ENCODE assay signal across 19 cellular contexts in genomic region chr2:42116195-42117181, GRCh38. TPM values are rescaled to one million over a fixed set of nuclear protein-coding genes. Genes with fewer than 3 reads are reported as not detected.
DNase-seq lines count a peak whose midpoint lies in the region; ATAC-seq, FAIRE-seq and TF ChIP-seq lines count a peak whose summit lies in the region.
"Had no signal": no experiment of that assay in that cellular context is flagged by ENCODE, and none has a peak within 500 bp of the region (broad histone marks: within the 10 kb centered on the region; RNA-seq: fewer than 3 reads in every experiment).

No MANE protein-coding gene starts in this region.

- intact Hi-C loops in heart left ventricle (cut with DNase I): loop anchor here in 1 of 10 donors (5.0 kb wide), 1 partner anchor 81 kb away; no protein-coding TSS in a partner anchor

- no peaks in the 10 kb centered on the region for H3K9me2 ChIP-seq in GM23248 (ENCODE audit: insufficient read depth)

- no peaks in the 10 kb centered on the region for H3K9me3 Mint-ChIP-seq in astrocyte (ENCODE audit: unreplicated experiment)
- H3K9me3 Mint-ChIP-seq in stimulated activated memory B cell treated with anti-CD40 and anti-IgM and Interleukin-4, amounts not matched to agents 10 μg/mL and 1 μg/mL and 100 μg/mL, for 72 hours: peaks cover under 1% of the 10 kb centered on the region
- H3K9me3 Mint-ChIP-seq in activated CD4-positive, alpha-beta memory T cell treated with anti-CD3 and anti-CD28 coated beads, Interleukin-2, amount 10 ng/mL, durations not matched to agents 7 days and 5 days: peaks cover under 1% of the 10 kb centered on the region
- H3K9me3 Mint-ChIP-seq: activated naive CD4-positive, alpha-beta T cell treated with anti-CD3 and anti-CD28 coated beads, Interleukin-2, amount 50 U/mL, for 24 hours had no signal

- H3K27ac ChIP-seq in GM23248: peak overlapping the region; percentile 1; the same call in 1 of the 2 replicates
- no peak overlapping the region for H3K27ac ChIP-seq in astrocyte (ENCODE audit: low read depth, low read length)
- peak overlapping the region in 1 of 12 donors; percentile 4 for H3K27ac ChIP-seq in heart left ventricle
- H3K27ac ChIP-seq: HL-60, VCaP had no signal

- peak overlapping the region; percentile 33 for H3K4me2 ChIP-seq in GM23248 (ENCODE audit: unreplicated experiment)
- H3K4me2 ChIP-seq in astrocyte (ENCODE audit: low read length): peak overlapping the region; percentile 47

- CTCF ChIA-PET in activated CD4-positive, alpha-beta memory T cell treated with anti-CD3 and anti-CD28 coated beads, Interleukin-2, amount 10 ng/mL, durations not matched to agents 7 days and 5 days (lab: Charles Lee): interaction anchor here (0.7 to 1.2 kb wide), 2 partner anchors 10 to 11 kb away, joined by 3 to 4 read pairs; no protein-coding TSS in a partner anchor

- H3K4me1 Mint-ChIP-seq in astrocyte (ENCODE audit: low read depth, unreplicated experiment): peaks cover 31% of the 10 kb centered on the region
- peaks cover 54% of the 10 kb centered on the region for H3K4me1 Mint-ChIP-seq in stimulated activated memory B cell treated with anti-CD40 and anti-IgM and Interleukin-4, amounts not matched to agents 10 μg/mL and 1 μg/mL and 100 μg/mL, for 72 hours
- peaks cover 34% of the 10 kb centered on the region for H3K4me1 Mint-ChIP-seq in activated CD4-positive, alpha-beta memory T cell treated with anti-CD3 and anti-CD28 coated beads, Interleukin-2, amount 10 ng/mL, durations not matched to agents 7 days and 5 days

- TF ChIP-seq POLR2A in heart left ventricle (IDR thresholded peaks at IDR 0.05): no peak

- no peaks in the 10 kb centered on the region for H3K79me2 ChIP-seq in GM23248 (ENCODE audit: insufficient read depth)
- H3K79me2 ChIP-seq in astrocyte (ENCODE audit: insufficient read depth, low read length): no peaks in the 10 kb centered on the region

- H3K9me3 ChIP-seq in GM23248 (ENCODE audit: low read depth) (no peaks in the 10 kb centered on the region), astrocyte (ENCODE audit: insufficient read depth, low read depth, low read length) (no peaks in the 10 kb centered on the region), heart left ventricle (peaks cover 0 to 5% (median 0%) of the 10 kb centered on the region in 12 donors)

- H3K9ac ChIP-seq in GM23248 (no peak overlapping the region), astrocyte (ENCODE audit: low read length) (no peak overlapping the region)

- H3K4me3 Mint-ChIP-seq in astrocyte (ENCODE audit: unreplicated experiment): no peak overlapping the region
- H3K4me3 Mint-ChIP-seq in stimulated activated memory B cell treated with anti-CD40 and anti-IgM and Interleukin-4, amounts not matched to agents 10 μg/mL and 1 μg/mL and 100 μg/mL, for 72 hours: no peak overlapping the region
- H3K4me3 Mint-ChIP-seq in activated CD4-positive, alpha-beta memory T cell treated with anti-CD3 and anti-CD28 coated beads, Interleukin-2, amount 10 ng/mL, durations not matched to agents 7 days and 5 days: no peak overlapping the region
- H3K4me3 Mint-ChIP-seq: activated naive CD4-positive, alpha-beta T cell treated with anti-CD3 and anti-CD28 coated beads, Interleukin-2, amount 50 U/mL, for 24 hours; immature natural killer cell had no signal

- peak overlapping the region; percentile 60 for H3K27ac Mint-ChIP-seq in astrocyte (ENCODE audit: unreplicated experiment)
- peak overlapping the region; percentile 15 for H3K27ac Mint-ChIP-seq in stimulated activated memory B cell treated with anti-CD40 and anti-IgM and Interleukin-4, amounts not matched to agents 10 μg/mL and 1 μg/mL and 100 μg/mL, for 72 hours
- H3K27ac Mint-ChIP-seq in activated CD4-positive, alpha-beta memory T cell treated with anti-CD3 and anti-CD28 coated beads, Interleukin-2, amount 10 ng/mL, durations not matched to agents 7 days and 5 days: no peak overlapping the region
- H3K27ac Mint-ChIP-seq: activated naive CD4-positive, alpha-beta T cell treated with anti-CD3 and anti-CD28 coated beads, Interleukin-2, amount 50 U/mL, for 24 hours had no signal

- TF ChIP-seq CTCF in astrocyte (IDR thresholded peaks at IDR 0.05; ENCODE audit: insufficient read depth, low read depth, low read length) (no peak), heart left ventricle (IDR thresholded peaks at IDR 0.05) (no peak)

- POLR2A ChIA-PET in activated CD4-positive, alpha-beta memory T cell treated with anti-CD3 and anti-CD28 coated beads, Interleukin-2, amount 10 ng/mL, durations not matched to agents 7 days and 5 days (lab: Charles Lee): interaction anchor here (1.2 to 6.8 kb wide), 5 partner anchors 10 to 55 kb away, joined by 4 to 63 read pairs (median 12); no protein-coding TSS in a partner anchor

- peaks cover 1% of the 10 kb centered on the region for H3K27me3 Mint-ChIP-seq in astrocyte (ENCODE audit: low read depth, unreplicated experiment)
- no peaks in the 10 kb centered on the region for H3K27me3 Mint-ChIP-seq in stimulated activated memory B cell treated with anti-CD40 and anti-IgM and Interleukin-4, amounts not matched to agents 10 μg/mL and 1 μg/mL and 100 μg/mL, for 72 hours
- H3K27me3 Mint-ChIP-seq in activated CD4-positive, alpha-beta memory T cell treated with anti-CD3 and anti-CD28 coated beads, Interleukin-2, amount 10 ng/mL, durations not matched to agents 7 days and 5 days: no peaks in the 10 kb centered on the region
- H3K27me3 Mint-ChIP-seq: activated naive CD4-positive, alpha-beta T cell treated with anti-CD3 and anti-CD28 coated beads, Interleukin-2, amount 50 U/mL, for 24 hours; CD8-positive, alpha-beta memory T cell had no signal

- H2AFZ ChIP-seq in GM23248 (no peak overlapping the region), astrocyte (ENCODE audit: low read depth, low read length) (no peak overlapping the region)

- FAIRE-seq in astrocyte (lab: Jason Lieb, UNC): peak; percentile 99
- FAIRE-seq: colon, GM18507, H1 had no signal

- H3K36me3 Mint-ChIP-seq in astrocyte (ENCODE audit: low read depth, unreplicated experiment): no peaks in the 10 kb centered on the region
- peaks cover 2% of the 10 kb centered on the region for H3K36me3 Mint-ChIP-seq in stimulated activated memory B cell treated with anti-CD40 and anti-IgM and Interleukin-4, amounts not matched to agents 10 μg/mL and 1 μg/mL and 100 μg/mL, for 72 hours
- H3K36me3 Mint-ChIP-seq in activated CD4-positive, alpha-beta memory T cell treated with anti-CD3 and anti-CD28 coated beads, Interleukin-2, amount 10 ng/mL, durations not matched to agents 7 days and 5 days (ENCODE audit: low read depth): peaks cover 4% of the 10 kb centered on the region
- H3K36me3 Mint-ChIP-seq: activated naive CD4-positive, alpha-beta T cell treated with anti-CD3 and anti-CD28 coated beads, Interleukin-2, amount 50 U/mL, for 24 hours had no signal

- H3K4me3 ChIP-seq in GM23248 (no peak overlapping the region), astrocyte (ENCODE audit: insufficient read depth, low read depth, low read length) (no peak overlapping the region), heart left ventricle (no peak overlapping the region)

- H3K36me3 ChIP-seq in GM23248 (ENCODE audit: low read depth) (no peaks in the 10 kb centered on the region), astrocyte (ENCODE audit: insufficient read depth, low read length) (no peaks in the 10 kb centered on the region), heart left ventricle (no peaks in the 10 kb centered on the region)

- H3K27me3 ChIP-seq in GM23248 (replicated peaks; ENCODE audit: insufficient read depth) (no peaks in the 10 kb centered on the region), astrocyte (ENCODE audit: insufficient read depth, low read length) (no peaks in the 10 kb centered on the region), heart left ventricle (no peaks in the 10 kb centered on the region)

- H3F3A ChIP-seq in GM23248 (ENCODE audit: insufficient read depth): peaks cover 27% of the 10 kb centered on the region

- H4K20me1 ChIP-seq in GM23248 (ENCODE audit: insufficient read depth): no peaks in the 10 kb centered on the region
- no peaks in the 10 kb centered on the region for H4K20me1 ChIP-seq in astrocyte (ENCODE audit: insufficient read depth, low read length)

- no peak for ATAC-seq in stimulated activated memory B cell treated with anti-CD40 and anti-IgM and Interleukin-4, amounts not matched to agents 10 μg/mL and 1 μg/mL and 100 μg/mL, for 72 hours
- ATAC-seq in heart left ventricle: no peak
- ATAC-seq in HG02642 (IDR thresholded peaks at IDR 0.05; ENCODE audit: poor library complexity, unreplicated experiment): no peak

- in situ Hi-C loops in GM23248 (cut with MboI): no loop called here

- H3K4me1 ChIP-seq in GM23248 (ENCODE audit: insufficient read depth) (peaks cover 28% of the 10 kb centered on the region), astrocyte (ENCODE audit: insufficient read depth, low read length) (peaks cover 22% of the 10 kb centered on the region), heart left ventricle (peaks cover 0 to 54% (median 13%) of the 10 kb centered on the region in 12 donors)

- DNase-seq in GM23248 (peak; percentile 72), astrocyte (ENCODE audit: low read depth) (peak; percentile 91), islet precursor cell (peak; percentile 38), heart left ventricle (no peak)
- DNase-seq in activated CD4-positive, alpha-beta memory T cell treated with anti-CD3 and anti-CD28 coated beads, Interleukin-2, amount 10 ng/mL, durations not matched to agents 7 days and 5 days: no peak
- DNase-seq: CD8-positive, alpha-beta memory T cell; GF-D8; immature natural killer cell; NK-92 treated with Interleukin-12 subunit alpha and Interleukin-12 subunit beta, amount 100 ng/mL, for 24 hours; stimulated activated CD4-positive, alpha-beta T cell treated with anti-CD3 and anti-CD28 coated beads, Interleukin-4, amount 100 ng/mL, for 4 hours; stimulated activated naive CD4-positive, alpha-beta T cell had no signal

- WGBS in GM23248 (ENCODE audit: low coverage in 1 of 2, low lambda C conversion rate in 2 of 2, missing lambda C conversion rate in 2 of 2), 2 experiments: 48% methylated on average over 5 of the region's 5 CpGs
- 80 to 89% (median 83%) methylated on average over 5 of the region's 5 CpGs for WGBS in heart left ventricle, 4 donors

RNA-seq across cellular contexts. Expression of gene EML4, which starts 52.7 kb away (rescaled TPM):
- 19.3 and 21.8 TPM in 2 replicates for total RNA-seq in GM23248 (2014; rRNA removed; shearing (Covaris generic))
- polyA plus RNA-seq in GM23248 (2016; fragmentation: Nextera tagmentation; extraction: Ambion mirVana) (21.0 and 21.7 TPM in 2 replicates), heart left ventricle (1 to 10 TPM; 2.3 to 3.7 TPM)
- total RNA-seq in astrocyte (68.2 and 71.9 TPM in 2 replicates), heart left ventricle (10 to 100 TPM in 2 of 9 donors, 1 to 10 TPM in 7; 3.5 to 32.8 (median 5.7) TPM)
- 100 to 1,000 TPM; 130 to 133 TPM for total RNA-seq in activated CD4-positive, alpha-beta memory T cell treated with anti-CD3 and anti-CD28 coated beads, Interleukin-2, amount 10 ng/mL, durations not matched to agents 7 days and 5 days

Comparison
In these comparisons a context has a peak if more than half of its experiments do, and no peak if none do; other contexts are left out.
1. DNase-seq: peak in GM23248 (single experiment), astrocyte (single experiment) and islet precursor cell (single experiment); none in heart left ventricle (0 of 5) and activated CD4-positive, alpha-beta memory T cell treated with anti-CD3 and anti-CD28 coated beads, Interleukin-2, amount 10 ng/mL, durations not matched to agents 7 days and 5 days (single experiment).